ENCODE assay signal across 8 cellular contexts in the genomic region with DNA sequence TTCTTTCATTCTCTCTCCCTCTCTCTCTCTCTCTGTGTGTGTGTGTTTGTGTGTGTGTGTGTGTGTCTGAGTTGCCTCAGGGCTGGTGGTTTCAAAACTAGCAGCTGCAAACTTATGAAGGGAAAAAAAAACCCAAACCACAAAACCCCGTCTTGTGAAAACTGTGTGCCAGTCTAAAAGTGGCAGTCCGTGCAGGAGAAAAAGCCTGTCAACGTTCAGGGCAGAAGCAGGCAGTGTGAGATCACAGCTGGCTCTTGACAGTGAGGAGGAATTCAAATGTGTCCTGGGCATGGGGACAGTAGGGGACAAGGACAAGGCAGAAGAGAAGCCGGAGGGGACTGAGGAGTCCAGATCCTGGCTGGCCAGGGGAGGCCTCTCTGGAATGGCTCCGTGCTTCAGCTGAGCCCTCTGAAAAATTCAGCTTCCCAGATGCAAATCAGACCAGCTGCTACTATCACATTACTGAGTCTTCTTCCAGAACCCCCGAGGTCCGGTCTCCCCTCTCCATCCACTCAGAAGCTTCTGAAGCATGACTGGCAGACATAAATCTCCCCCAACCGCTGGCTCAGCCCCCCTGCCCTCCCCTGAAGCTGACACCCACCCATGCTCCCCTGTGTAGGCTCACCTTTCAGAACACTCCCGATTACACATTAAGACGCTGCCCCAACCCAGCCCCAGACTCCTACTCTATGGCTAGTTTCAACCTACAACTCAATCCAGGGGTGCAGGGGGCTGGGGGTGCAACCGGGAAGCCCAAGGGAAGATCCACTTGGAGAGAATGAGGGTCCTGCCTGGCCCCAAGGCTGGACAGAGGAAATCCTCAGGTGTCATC. TPM values are rescaled to one million over a fixed set of nuclear protein-coding genes. Genes with fewer than 3 reads are reported as not detected.
DNase-seq lines count a peak whose midpoint lies in the region; ATAC-seq, FAIRE-seq and TF ChIP-seq lines count a peak whose summit lies in the region.

No MANE protein-coding gene starts in this region.

- H4K20me1 ChIP-seq in astrocyte (ENCODE audit: insufficient read depth, low read length): peaks cover 19% of the 10 kb centered on the region

- ATAC-seq in GM18517 (IDR thresholded peaks at IDR 0.05; ENCODE audit: unreplicated experiment) (peak; percentile 62), HG02763 (IDR thresholded peaks at IDR 0.05; ENCODE audit: unreplicated experiment) (peak; percentile 58)
- peak; percentile 62 to 73 for ATAC-seq in naive thymus-derived CD8-positive, alpha-beta T cell

- H3K4me1 ChIP-seq in NT2/D1 (ENCODE audit: insufficient read depth, insufficient read length) (no peaks in the 10 kb centered on the region), astrocyte (ENCODE audit: insufficient read depth, low read length) (peaks cover 8% of the 10 kb centered on the region)

- no peak overlapping the region for H3K4me3 Mint-ChIP-seq in astrocyte (ENCODE audit: unreplicated experiment)
- H3K4me3 Mint-ChIP-seq in naive thymus-derived CD8-positive, alpha-beta T cell: peak overlapping the region; percentile 73 to 93 (median 86)

- peaks cover 25% of the 10 kb centered on the region for H3K79me2 ChIP-seq in astrocyte (ENCODE audit: insufficient read depth, low read length)

- H3K36me3 Mint-ChIP-seq in astrocyte (ENCODE audit: low read depth, unreplicated experiment): peaks cover 4% of the 10 kb centered on the region
- H3K36me3 Mint-ChIP-seq in naive thymus-derived CD8-positive, alpha-beta T cell: peaks cover 0 to 8% (median 4%) of the 10 kb centered on the region in 3 donors

- H3K27me3 ChIP-seq in NT2/D1 (ENCODE audit: insufficient read depth, insufficient read length) (peaks cover 8% of the 10 kb centered on the region), astrocyte (ENCODE audit: insufficient read depth, low read length) (no peaks in the 10 kb centered on the region)

- no peak overlapping the region for H2AFZ ChIP-seq in astrocyte (ENCODE audit: low read depth, low read length)

- no peak for DNase-seq in NT2/D1 (ENCODE audit: low read depth, low spot score)
- peak; percentile 33 for DNase-seq in astrocyte (ENCODE audit: low read depth)
- peak in 9 of 10 donors; percentile 40 to 89 (median 77) for DNase-seq in naive thymus-derived CD8-positive, alpha-beta T cell
- DNase-seq in HK-2 (ENCODE audit: unreplicated experiment): no peak
- no peak for DNase-seq in islet precursor cell
- no peak for DNase-seq in NCI-H2029 treated with DMSO at 0.1 percent for 48 hours (lab: John Stamatoyannopoulos, UW)

- H3K9me3 Mint-ChIP-seq in astrocyte (ENCODE audit: unreplicated experiment): no peaks in the 10 kb centered on the region
- H3K9me3 Mint-ChIP-seq in naive thymus-derived CD8-positive, alpha-beta T cell: peaks cover 0 to 2% (median 0%) of the 10 kb centered on the region in 9 donors

- no peak overlapping the region for H3K4me2 ChIP-seq in astrocyte (ENCODE audit: low read length)

- H3K9me3 ChIP-seq in NT2/D1 (ENCODE audit: insufficient read depth, low read length) (no peaks in the 10 kb centered on the region), astrocyte (ENCODE audit: insufficient read depth, low read depth, low read length) (no peaks in the 10 kb centered on the region)

- POLR2A ChIA-PET in naive thymus-derived CD8-positive, alpha-beta T cell (lab: Charles Lee): interaction anchor here (0.6 to 6.8 kb wide), 16 partner anchors 7 to 243 kb away, joined by 3 to 81 read pairs (median 6); partner anchors contain the start of gene FLI1

- peaks cover 2% of the 10 kb centered on the region for H3K27me3 Mint-ChIP-seq in astrocyte (ENCODE audit: low read depth, unreplicated experiment)
- peaks cover 0 to 2% (median 0%) of the 10 kb centered on the region in 5 donors for H3K27me3 Mint-ChIP-seq in naive thymus-derived CD8-positive, alpha-beta T cell

- TF ChIP-seq CTCF in astrocyte (IDR thresholded peaks at IDR 0.05; ENCODE audit: insufficient read depth, low read depth, low read length): no peak

- H3K27ac ChIP-seq in astrocyte (ENCODE audit: low read depth, low read length): no peak overlapping the region

- H3K4me3 ChIP-seq in NT2/D1 (ENCODE audit: insufficient read length, low read depth): no peak overlapping the region
- no peak overlapping the region for H3K4me3 ChIP-seq in astrocyte (ENCODE audit: insufficient read depth, low read depth, low read length)

- peak overlapping the region; percentile 48 for H3K27ac Mint-ChIP-seq in astrocyte (ENCODE audit: unreplicated experiment)
- H3K27ac Mint-ChIP-seq in naive thymus-derived CD8-positive, alpha-beta T cell: peak overlapping the region; percentile 82 to 98 (median 95)

- H3K4me1 Mint-ChIP-seq in astrocyte (ENCODE audit: low read depth, unreplicated experiment): peaks cover 25% of the 10 kb centered on the region
- peaks cover 72 to 100% (median 99%) of the 10 kb centered on the region in 4 donors for H3K4me1 Mint-ChIP-seq in naive thymus-derived CD8-positive, alpha-beta T cell

- H3K36me3 ChIP-seq in NT2/D1 (ENCODE audit: insufficient read depth, insufficient read length, low read length) (no peaks in the 10 kb centered on the region), astrocyte (ENCODE audit: insufficient read depth, low read length) (no peaks in the 10 kb centered on the region)

- FAIRE-seq in astrocyte (lab: Jason Lieb, UNC): no peak

- H3K9ac ChIP-seq in NT2/D1 (ENCODE audit: insufficient read length, low read depth) (peak overlapping the region; percentile 33), astrocyte (ENCODE audit: low read length) (no peak overlapping the region)

RNA-seq across cellular contexts. Expression of gene FLI1, which starts 32.0 kb away (rescaled TPM):
- 15.0 and 15.6 TPM in 2 replicates for total RNA-seq in astrocyte
- total RNA-seq in naive thymus-derived CD8-positive, alpha-beta T cell: 10 to 100 TPM; 87.7 to 87.9 TPM
- 10 to 100 TPM; 54.9 to 64.5 (median 58.7) TPM for polyA plus RNA-seq in naive thymus-derived CD8-positive, alpha-beta T cell

Comparison
In these comparisons a context has a peak if more than half of its experiments do, and no peak if none do; other contexts are left out.
1. DNase-seq: peak in astrocyte (single experiment) and naive thymus-derived CD8-positive, alpha-beta T cell (9 of 10); none in NT2/D1 (single experiment), HK-2 (single experiment), islet precursor cell (single experiment) and NCI-H2029 treated with DMSO at 0.1 percent for 48 hours (single experiment).
2. Peak in every context shown above with its lines, with median percentiles within 50 percentile points of each other: ATAC-seq.